ENCODE assay signal across 22 cellular contexts in genomic region chrX:146154191-146154590, GRCh38.
"Had no signal": no experiment of that assay in that cellular context is flagged by ENCODE, and none has a peak within 500 bp of the region (broad histone marks: within the 10 kb centered on the region; RNA-seq: fewer than 3 reads in every experiment).

No MANE protein-coding gene starts in this region.

- H3K27me3 Mint-ChIP-seq: central memory CD8-positive, alpha-beta T cell; naive thymus-derived CD8-positive, alpha-beta T cell; stimulated activated naive B cell treated with anti-CD40 and anti-IgM and Interleukin-4, amounts not matched to agents 10 μg/mL and 1 μg/mL and 100 μg/mL, for 72 hours had no signal

- H3K4me3 Mint-ChIP-seq: central memory CD8-positive, alpha-beta T cell; immature natural killer cell; naive thymus-derived CD8-positive, alpha-beta T cell; neural progenitor cell; stimulated activated naive B cell treated with anti-CD40 and anti-IgM and Interleukin-4, amounts not matched to agents 10 μg/mL and 1 μg/mL and 100 μg/mL, for 72 hours had no signal

- H3K36me3 Mint-ChIP-seq: immature natural killer cell; naive thymus-derived CD8-positive, alpha-beta T cell; neural progenitor cell; stimulated activated naive B cell treated with anti-CD40 and anti-IgM and Interleukin-4, amounts not matched to agents 10 μg/mL and 1 μg/mL and 100 μg/mL, for 72 hours had no signal

- H3K36me3 ChIP-seq: gastroesophageal sphincter, neural progenitor cell, prostate gland, thyroid gland, upper lobe of left lung, uterus had no signal

- H3K27ac ChIP-seq: dorsolateral prefrontal cortex, gastroesophageal sphincter, neural progenitor cell, parathyroid adenoma, prostate gland, thyroid gland, upper lobe of left lung, uterus had no signal

- H3K4me1 Mint-ChIP-seq: central memory CD8-positive, alpha-beta T cell; immature natural killer cell; naive thymus-derived CD8-positive, alpha-beta T cell; neural progenitor cell; stimulated activated naive B cell treated with anti-CD40 and anti-IgM and Interleukin-4, amounts not matched to agents 10 μg/mL and 1 μg/mL and 100 μg/mL, for 72 hours had no signal

- H3K9me3 ChIP-seq: gastroesophageal sphincter, prostate gland, thyroid gland, upper lobe of left lung, uterus had no signal

- H3K27ac Mint-ChIP-seq: immature natural killer cell; naive thymus-derived CD8-positive, alpha-beta T cell; neural progenitor cell; stimulated activated naive B cell treated with anti-CD40 and anti-IgM and Interleukin-4, amounts not matched to agents 10 μg/mL and 1 μg/mL and 100 μg/mL, for 72 hours had no signal

- H3K4me3 ChIP-seq: dorsolateral prefrontal cortex, gastroesophageal sphincter, neural progenitor cell, prostate gland, thyroid gland, upper lobe of left lung, uterus had no signal

- H3K4me1 ChIP-seq: gastroesophageal sphincter, neural progenitor cell, parathyroid adenoma, prostate gland, thyroid gland, upper lobe of left lung, uterus had no signal

- H3K27me3 ChIP-seq: gastroesophageal sphincter, neural progenitor cell, thyroid gland, upper lobe of left lung, uterus had no signal

- ATAC-seq: esophagus mucosa; gastroesophageal sphincter; left cardiac atrium; naive thymus-derived CD8-positive, alpha-beta T cell; sciatic nerve; stimulated activated naive B cell treated with anti-CD40 and anti-IgM and Interleukin-4, amounts not matched to agents 10 μg/mL and 1 μg/mL and 100 μg/mL, for 72 hours had no signal

- H3K9me3 Mint-ChIP-seq: neural progenitor cell; stimulated activated naive B cell treated with anti-CD40 and anti-IgM and Interleukin-4, amounts not matched to agents 10 μg/mL and 1 μg/mL and 100 μg/mL, for 72 hours had no signal

- DNase-seq: cortex of kidney; dorsolateral prefrontal cortex; effector memory CD4-positive, alpha-beta T cell; glutamatergic neuron; immature natural killer cell; left cardiac atrium; mammary epithelial cell; naive thymus-derived CD8-positive, alpha-beta T cell; occipital lobe; stimulated activated CD4-positive, alpha-beta T cell treated with anti-CD3 and anti-CD28 coated beads, Interleukin-2, amount 100 ng/mL, for 24 hours; stimulated activated CD4-positive, alpha-beta T cell treated with anti-CD3 and anti-CD28 coated beads, Interleukin-4, amount 100 ng/mL, for 4 hours; stimulated activated naive B cell treated with anti-CD40 and anti-IgM and Interleukin-4, amounts not matched to agents 10 μg/mL and 1 μg/mL and 100 μg/mL, for 72 hours; thyroid gland; upper lobe of left lung; uterus had no signal
